15 cellular contexts compared by ENCODE assay signal in the genomic region with DNA sequence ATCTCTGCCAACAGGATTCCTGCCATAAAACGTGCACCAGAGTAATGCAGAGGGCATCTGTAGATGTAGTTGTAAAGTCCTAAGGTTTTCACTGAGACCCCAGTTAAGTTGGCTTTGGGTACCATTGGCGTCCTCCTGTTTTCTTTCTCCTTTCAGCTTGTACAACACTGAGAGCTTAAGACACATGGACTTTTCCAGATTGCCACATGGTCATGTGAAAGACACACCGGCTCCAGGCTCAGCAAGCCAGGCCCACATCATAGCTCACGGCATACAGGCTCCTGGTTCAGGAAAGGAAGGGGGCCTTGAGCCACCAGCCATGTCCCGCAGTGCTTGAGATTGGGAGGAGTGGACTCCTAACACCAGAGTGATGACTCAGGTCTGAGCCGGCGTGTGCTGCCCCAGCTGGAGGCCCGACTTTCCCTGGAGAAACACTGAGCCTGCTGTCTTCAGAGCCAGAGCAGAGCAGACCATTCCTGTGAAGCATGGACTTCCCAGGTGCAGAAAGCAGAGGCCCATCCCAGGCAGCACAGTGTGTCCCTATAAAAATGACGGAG.
DNase-seq lines count a peak whose midpoint lies in the region; ATAC-seq and TF ChIP-seq lines count a peak whose summit lies in the region.
"Had no signal": no experiment of that assay in that cellular context is flagged by ENCODE, and none has a peak within 500 bp of the region (broad histone marks: within the 10 kb centered on the region; RNA-seq: fewer than 3 reads in every experiment).

No MANE protein-coding gene starts in this region.

- H3K27ac ChIP-seq in layer of hippocampus (ENCODE audit: low read depth, low read length) (peak overlapping the region; percentile 3), OCI-LY7 (ENCODE audit: low read depth, low read length, poor library complexity, severe bottlenecking) (no peak overlapping the region)
- H3K27ac ChIP-seq: A549 had no signal

- H3K4me2 ChIP-seq in OCI-LY7 (ENCODE audit: low read length), result no peak overlapping the region
- H3K4me2 ChIP-seq: A549 had no signal

- no peaks in the 10 kb centered on the region for H3K79me2 ChIP-seq in OCI-LY7 (ENCODE audit: insufficient read depth, low read depth, low read length)

- POLR2A ChIA-PET in OCI-LY7 (lab: Charles Lee), result interaction anchor here (0.6 to 0.7 kb wide), 3 partner anchors 16 to 113 kb away, joined by 3 to 5 read pairs (median 4); no protein-coding TSS in a partner anchor

- H4K20me1 ChIP-seq in OCI-LY7 (ENCODE audit: insufficient read depth, low read length), result no peaks in the 10 kb centered on the region

- TF ChIP-seq POLR2A in GM18505 (IDR thresholded peaks at IDR 0.05; ENCODE audit: borderline replicate concordance, extremely low read depth, insufficient read depth, insufficient read length), result no peak

- H2AFZ ChIP-seq in OCI-LY7 (ENCODE audit: low read length), result no peak overlapping the region

- H3K4me1 ChIP-seq in OCI-LY7 (ENCODE audit: insufficient read depth, low read length, poor library complexity, severe bottlenecking), result peaks cover 3% of the 10 kb centered on the region
- H3K4me1 ChIP-seq: A549 had no signal

- peaks cover 0 to 6% of the 10 kb centered on the region in 2 donors for H3K9me3 Mint-ChIP-seq in stimulated activated naive CD8-positive, alpha-beta T cell treated with anti-CD3 and anti-CD28 coated beads, Interleukin-15, amount 100 ng/mL, for 72 hours

- H3K4me3 Mint-ChIP-seq in stimulated activated naive CD8-positive, alpha-beta T cell treated with anti-CD3 and anti-CD28 coated beads, Interleukin-15, amount 100 ng/mL, for 72 hours, result no peak overlapping the region
- H3K4me3 Mint-ChIP-seq: activated CD4-positive, alpha-beta T cell treated with anti-CD3 and anti-CD28 coated beads, Interleukin-2, amount 10 ng/mL, durations not matched to agents 24 days and 14 days; activated naive CD4-positive, alpha-beta T cell treated with anti-CD3 and anti-CD28 coated beads for 36 hours had no signal

- BruUV-seq in OCI-LY7 (replicated peaks; lab: Mats Ljungman, UMichigan), result no TSS peak

- intact Hi-C loops in OCI-LY7 (cut with micrococcal nuclease; ENCODE audit: unreplicated experiment), result no loop called here

- TF ChIP-seq CTCF in OCI-LY7 (conservative IDR thresholded peaks at IDR 0.05; ENCODE audit: low read length), result no peak

- no peak overlapping the region for H3K4me3 ChIP-seq in OCI-LY7 (ENCODE audit: low read depth, low read length, poor library complexity, severe bottlenecking)
- H3K4me3 ChIP-seq: A549, thyroid gland had no signal

- peak; percentile 32 for ATAC-seq in stimulated activated naive CD8-positive, alpha-beta T cell treated with anti-CD3 and anti-CD28 coated beads, Interleukin-15, Interleukin-2, amounts not matched to agents 100 U/mL and 50 U/mL, for 24 hours
- ATAC-seq in stimulated activated naive CD8-positive, alpha-beta T cell treated with anti-CD3 and anti-CD28 coated beads, Interleukin-15, amount 100 ng/mL, for 72 hours, result no peak
- ATAC-seq in GM18505 (IDR thresholded peaks at IDR 0.05; ENCODE audit: unreplicated experiment), result no peak

- H3K27me3 Mint-ChIP-seq in stimulated activated naive CD8-positive, alpha-beta T cell treated with anti-CD3 and anti-CD28 coated beads, Interleukin-15, amount 100 ng/mL, for 72 hours, result no peaks in the 10 kb centered on the region

- CTCF ChIA-PET in OCI-LY7 (lab: Charles Lee; ENCODE audit: unreplicated experiment), result no interaction called here

- H3K27ac Mint-ChIP-seq in stimulated activated naive CD8-positive, alpha-beta T cell treated with anti-CD3 and anti-CD28 coated beads, Interleukin-15, amount 100 ng/mL, for 72 hours, result no peak overlapping the region
- H3K27ac Mint-ChIP-seq: activated CD4-positive, alpha-beta T cell treated with anti-CD3 and anti-CD28 coated beads, Interleukin-2, amount 10 ng/mL, durations not matched to agents 24 days and 14 days; activated naive CD4-positive, alpha-beta T cell treated with anti-CD3 and anti-CD28 coated beads for 36 hours had no signal

- no peaks in the 10 kb centered on the region for H3K36me3 ChIP-seq in OCI-LY7 (ENCODE audit: insufficient read depth, low read length)
- H3K36me3 ChIP-seq: thyroid gland had no signal

- no peaks in the 10 kb centered on the region for H3K9me3 ChIP-seq in OCI-LY7 (ENCODE audit: low read length)
- H3K9me3 ChIP-seq: thyroid gland had no signal

- H3K27me3 ChIP-seq in layer of hippocampus (ENCODE audit: control insufficient read depth, insufficient read depth, low read length), result no peaks in the 10 kb centered on the region
- H3K27me3 ChIP-seq: thyroid gland had no signal

- DNase-seq in stimulated activated naive CD8-positive, alpha-beta T cell treated with anti-CD3 and anti-CD28 coated beads, Interleukin-15, Interleukin-2, amounts not matched to agents 100 U/mL and 50 U/mL, for 24 hours, result no peak
- DNase-seq in stimulated activated naive CD8-positive, alpha-beta T cell treated with anti-CD3 and anti-CD28 coated beads, Interleukin-15, amount 100 ng/mL, for 72 hours, result no peak
- DNase-seq in dedifferentiated amniotic fluid mesenchymal stem cell (ENCODE audit: extremely low spot score) (peak; percentile 65), pons (ENCODE audit: low spot score) (no peak), NOMO-1 (lab: John Stamatoyannopoulos, UW; ENCODE audit: unreplicated experiment in 2 of 2) (no peak), OCI-LY7 (ENCODE audit: low spot score) (no peak)
- DNase-seq: activated CD4-positive, alpha-beta T cell treated with anti-CD3 and anti-CD28 coated beads, Interleukin-2, amount 10 ng/mL, durations not matched to agents 24 days and 14 days; activated naive CD4-positive, alpha-beta T cell treated with anti-CD3 and anti-CD28 coated beads for 36 hours; midbrain; NCI-H1092 treated with DMSO at 0.1 percent for 48 hours; stimulated activated CD4-positive, alpha-beta T cell treated with anti-CD3 and anti-CD28 coated beads, Interleukin-2, amount 100 ng/mL, for 24 hours had no signal

- H3K9me2 ChIP-seq in OCI-LY7 (ENCODE audit: insufficient read depth, low read length), result no peaks in the 10 kb centered on the region

- no peaks in the 10 kb centered on the region for H3K4me1 Mint-ChIP-seq in stimulated activated naive CD8-positive, alpha-beta T cell treated with anti-CD3 and anti-CD28 coated beads, Interleukin-15, amount 100 ng/mL, for 72 hours
- H3K4me1 Mint-ChIP-seq: activated CD4-positive, alpha-beta T cell treated with anti-CD3 and anti-CD28 coated beads, Interleukin-2, amount 10 ng/mL, durations not matched to agents 24 days and 14 days had no signal
